ENCODE assay signal across 9 cellular contexts in genomic region chr9:109110326-109111014, GRCh38. TPM values are rescaled to one million over a fixed set of nuclear protein-coding genes. Genes with fewer than 3 reads are reported as not detected.
DNase-seq lines count a peak whose midpoint lies in the region; ATAC-seq and TF ChIP-seq lines count a peak whose summit lies in the region.
"Had no signal": no experiment of that assay in that cellular context is flagged by ENCODE, and none has a peak within 500 bp of the region (broad histone marks: within the 10 kb centered on the region; RNA-seq: fewer than 3 reads in every experiment).

No MANE protein-coding gene starts in this region.

- no peaks in the 10 kb centered on the region for H3K27me3 Mint-ChIP-seq in T-cell

- peak overlapping the region; percentile 89 to 91 for H3K27ac Mint-ChIP-seq in T-cell

- DNase-seq in T-cell (peak in 9 of 34 experiments; percentile 9 to 37 (median 23)), foreskin melanocyte (peak; percentile 40), stomach (no peak), NCI-H2029 treated with DMSO at 0.1 percent for 48 hours (lab: John Stamatoyannopoulos, UW) (no peak), SHP77 treated with DMSO at 0.1 percent for 48 hours (lab: John Stamatoyannopoulos, UW) (no peak), NCI-H1694 (lab: John Stamatoyannopoulos, UW) (no peak)

- no peak for TF ChIP-seq CTCF in stomach (IDR thresholded peaks at IDR 0.05)

- H3K4me1 Mint-ChIP-seq in T-cell: peaks cover 87 to 88% (median 88%) of the 10 kb centered on the region in 3 donors

- peaks cover 0 to 6% (median 5%) of the 10 kb centered on the region in 4 donors for H3K36me3 ChIP-seq in stomach

- TF ChIP-seq POLR2A in stomach (IDR thresholded peaks at IDR 0.05): no peak

- ATAC-seq in GM18868 (IDR thresholded peaks at IDR 0.05; ENCODE audit: unreplicated experiment) (peak; percentile 71), HG02852 (IDR thresholded peaks at IDR 0.05; ENCODE audit: unreplicated experiment) (peak; percentile 86), T-cell (replicated peaks in 1 of 4) (peak; percentile 73 to 84 (median 79))

- peak overlapping the region in 4 of 5 donors; percentile 69 to 93 (median 80) for H3K27ac ChIP-seq in stomach

- no peak for TF ChIP-seq EP300 in stomach (IDR thresholded peaks at IDR 0.05)

- no peaks in the 10 kb centered on the region for H3K9me3 Mint-ChIP-seq in T-cell

- 14 to 28% (median 19%) methylated on average over 5 of the region's 5 CpGs for WGBS in stomach, 5 donors

- no peak overlapping the region for H3K4me3 ChIP-seq in stomach

- peaks cover 15% of the 10 kb centered on the region for H3K36me3 Mint-ChIP-seq in T-cell

- peaks cover 66 to 93% (median 80%) of the 10 kb centered on the region in 4 donors for H3K4me1 ChIP-seq in stomach

- POLR2A ChIA-PET in T-cell (lab: Charles Lee): interaction anchor here in 1 of 2 donors (0.7 kb wide), 1 partner anchor 9 kb away, joined by 3 read pairs; the partner anchor contains the start of gene TMEM245

- H3K9me3 ChIP-seq in stomach: no peaks in the 10 kb centered on the region

- intact Hi-C loops in stomach (cut with DNase I; ENCODE audit: low total_unique reads): no loop called here

- CTCF ChIA-PET in T-cell (lab: Charles Lee): interaction anchor here in 1 of 2 donors (0.6 to 0.9 kb wide), 3 partner anchors 10 to 196 kb away, joined by 3 to 4 read pairs (median 4); no protein-coding TSS in a partner anchor

- no peaks in the 10 kb centered on the region for H3K27me3 ChIP-seq in stomach

- H3K4me3 Mint-ChIP-seq in T-cell: peak overlapping the region; percentile 58 to 69 (median 65)

RNA-seq across cellular contexts. Expression of gene TMEM245, which starts 9.3 kb away (rescaled TPM):
- total RNA-seq in T-cell (10 to 100 TPM; 32.5 to 68.1 (median 52.5) TPM), stomach (100 to 1,000 TPM in 1 of 5 donors, 10 to 100 TPM in 4; 10.1 to 107 (median 74.1) TPM)
- 1 to 10 TPM; 4.0 to 9.3 (median 4.7) TPM for polyA plus RNA-seq in stomach

RNA-seq across cellular contexts. Expression of gene FRRS1L, which starts 56.6 kb away (rescaled TPM):
- total RNA-seq in T-cell: under 1 TPM in 1 of 5 donors, not detected in 4; 0.03 TPM
- 1 to 10 TPM in 3 of 5 donors, under 1 TPM in 1, not detected in 1; 0.43 to 4.6 (median 3.7) TPM for total RNA-seq in stomach
- under 1 TPM; 0.12 to 0.55 (median 0.15) TPM for polyA plus RNA-seq in stomach
- total RNA-seq: T-helper 1 cell treated with Interleukin-12 subunit alpha and Interleukin-12 subunit beta and Interleukin-4 antibody, amounts not matched to agents 30 ng/mL and 1 ng/mL, for 36 hours had no signal
